In genomic region chr9:116789097-116789496, GRCh38 we compare ENCODE assay signal across 17 cellular contexts.
"Had no signal": no experiment of that assay in that cellular context is flagged by ENCODE, and none has a peak within 500 bp of the region (broad histone marks: within the 10 kb centered on the region; RNA-seq: fewer than 3 reads in every experiment).

No MANE protein-coding gene starts in this region.

- H3K27me3 ChIP-seq: body of pancreas, vagina had no signal

- H3K27ac ChIP-seq: body of pancreas, lower lobe of right lung, vagina had no signal

- H3K4me1 ChIP-seq: body of pancreas, lower lobe of right lung, vagina had no signal

- H3K36me3 ChIP-seq: lower lobe of right lung, vagina had no signal

- H3K4me3 ChIP-seq: body of pancreas, lower lobe of right lung, vagina had no signal

- H3K9me3 ChIP-seq: body of pancreas, lower lobe of right lung, vagina had no signal

- DNase-seq: activated CD4-positive, alpha-beta T cell treated with anti-CD3 and anti-CD28 coated beads, Interleukin-2, amount 10 ng/mL, durations not matched to agents 24 days and 14 days; activated CD8-positive, alpha-beta T cell treated with anti-CD3 and anti-CD28 coated beads for 36 hours; activated naive CD4-positive, alpha-beta T cell treated with Interleukin-2 at 50 U/mL for 16 hours; activated naive CD8-positive, alpha-beta T cell treated with anti-CD3 and anti-CD28 coated beads, Interleukin-2, amount 10 ng/mL, durations not matched to agents 7 days and 5 days; activated T-cell treated with anti-CD3 and anti-CD28 coated beads, Interleukin-2, amount 50 U/mL, for 1 hour; body of pancreas; effector memory CD8-positive, alpha-beta T cell; islet precursor cell; lower lobe of right lung; occipital lobe; posterior cingulate gyrus; retina; stimulated activated CD4-positive, alpha-beta T cell treated with anti-CD3 and anti-CD28 coated beads, Interleukin-2, amount 100 ng/mL, for 24 hours; stimulated activated naive CD4-positive, alpha-beta T cell treated with Interleukin-2 at 50 U/mL for 16 hours; T1000; trophoblast cell had no signal
